ENCODE assay signal across 28 cellular contexts in the genomic region with DNA sequence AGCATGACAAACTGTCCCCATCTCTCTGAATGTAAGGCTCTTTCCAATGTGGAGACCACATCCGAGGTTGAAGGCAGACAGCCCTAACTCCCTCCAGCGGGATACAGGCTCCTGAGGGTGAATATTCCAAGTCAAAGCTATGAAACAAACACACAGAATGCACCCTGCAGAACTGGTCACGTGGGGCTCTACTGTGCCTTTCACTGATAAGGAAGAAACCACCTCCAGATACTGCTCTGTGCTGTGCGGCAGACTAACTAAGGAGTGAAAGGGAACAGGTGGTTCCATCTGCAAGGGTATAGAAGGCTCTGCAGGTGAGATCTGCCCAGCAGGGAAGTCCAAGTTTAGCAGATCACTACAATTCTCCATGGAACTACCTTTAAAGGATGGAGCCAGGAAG.
"Had no signal": no experiment of that assay in that cellular context is flagged by ENCODE, and none has a peak within 500 bp of the region (broad histone marks: within the 10 kb centered on the region; RNA-seq: fewer than 3 reads in every experiment).

No MANE protein-coding gene starts in this region.

- H3K4me3 ChIP-seq: colonic mucosa, coronary artery, dorsolateral prefrontal cortex, esophagus muscularis mucosa, gastrocnemius medialis, gastroesophageal sphincter, heart left ventricle, heart right ventricle had no signal

- H3K27ac ChIP-seq: colonic mucosa, dorsolateral prefrontal cortex, epithelial cell of prostate, foreskin keratinocyte had no signal

- ATAC-seq: effector memory CD8-positive, alpha-beta T cell; esophagus mucosa; foreskin keratinocyte; gastrocnemius medialis; gastroesophageal sphincter; heart left ventricle; heart right ventricle had no signal

- DNase-seq: colonic mucosa; cortex of kidney; dermis blood vessel endothelial cell; dorsolateral prefrontal cortex; effector CD4-positive, alpha-beta T cell; effector CD8-positive, alpha-beta T cell; effector memory CD4-positive, alpha-beta T cell; effector memory CD8-positive, alpha-beta T cell; endodermal cell; erythroblast; foreskin fibroblast; foreskin keratinocyte; foreskin melanocyte; gastrocnemius medialis; glutamatergic neuron; head of caudate nucleus; heart left ventricle; heart right ventricle had no signal

- H3K27me3 ChIP-seq: colonic mucosa, dorsolateral prefrontal cortex, esophagus muscularis mucosa, gastrocnemius medialis, gastroesophageal sphincter had no signal

- H3K4me1 ChIP-seq: colonic mucosa, foreskin keratinocyte, gastrocnemius medialis had no signal

- H3K9me3 ChIP-seq: colonic mucosa, esophagus muscularis mucosa, gastrocnemius medialis, gastroesophageal sphincter, heart left ventricle had no signal

- H3K9me3 Mint-ChIP-seq: dendritic cell treated with granulocyte-macrophage colony-stimulating factor and Interleukin-4, amounts not matched to agents 40 ng/mL and 50 ng/mL, for 4 days; effector memory CD8-positive, alpha-beta T cell; endodermal cell had no signal

- H3K27ac Mint-ChIP-seq: dendritic cell treated with granulocyte-macrophage colony-stimulating factor and Interleukin-4, amounts not matched to agents 40 ng/mL and 50 ng/mL, for 4 days; effector memory CD8-positive, alpha-beta T cell; endodermal cell had no signal

- H3K36me3 ChIP-seq: colonic mucosa, esophagus muscularis mucosa, gastrocnemius medialis, heart left ventricle, heart right ventricle had no signal

- FAIRE-seq: colon, endometrium, endothelial cell of umbilical vein, frontal cortex had no signal

- H3K4me3 Mint-ChIP-seq: dendritic cell treated with granulocyte-macrophage colony-stimulating factor and Interleukin-4, amounts not matched to agents 40 ng/mL and 50 ng/mL, for 4 days; effector memory CD8-positive, alpha-beta T cell; endodermal cell had no signal
